In genomic region chr9:5787220-5787619, GRCh38 we compare ENCODE assay signal across 22 cellular contexts. TPM values are rescaled to one million over a fixed set of nuclear protein-coding genes. Genes with fewer than 3 reads are reported as not detected.
DNase-seq lines count a peak whose midpoint lies in the region; ATAC-seq and TF ChIP-seq lines count a peak whose summit lies in the region.
"Had no signal": no experiment of that assay in that cellular context is flagged by ENCODE, and none has a peak within 500 bp of the region (broad histone marks: within the 10 kb centered on the region; RNA-seq: fewer than 3 reads in every experiment).

No MANE protein-coding gene starts in this region.

- H3K9me3 ChIP-seq in right lobe of liver, result no peaks in the 10 kb centered on the region
- H3K9me3 ChIP-seq: Caco-2, Peyer's patch had no signal

- no peak for ATAC-seq in activated CD8-positive, alpha-beta T cell treated with anti-CD3 and anti-CD28 coated beads for 36 hours
- no peak for ATAC-seq in activated CD8-positive, alpha-beta T cell treated with anti-CD3 and anti-CD28 coated beads, Interleukin-2, amount 10 ng/mL, durations not matched to agents 7 days and 5 days
- ATAC-seq in stimulated activated naive CD8-positive, alpha-beta T cell treated with anti-CD3 and anti-CD28 coated beads, Interleukin-15, Interleukin-2, amounts not matched to agents 100 U/mL and 50 U/mL, for 24 hours, result no peak
- peak; percentile 77 to 91 (median 80) for ATAC-seq in right lobe of liver

- peaks cover 82% of the 10 kb centered on the region for H3K36me3 Mint-ChIP-seq in activated CD8-positive, alpha-beta T cell treated with anti-CD3 and anti-CD28 coated beads for 36 hours (ENCODE audit: low read depth)
- peaks cover 93% of the 10 kb centered on the region for H3K36me3 Mint-ChIP-seq in activated CD8-positive, alpha-beta T cell treated with anti-CD3 and anti-CD28 coated beads, Interleukin-2, amount 10 ng/mL, durations not matched to agents 7 days and 5 days (ENCODE audit: low read depth)
- H3K36me3 Mint-ChIP-seq in stimulated activated naive CD8-positive, alpha-beta T cell treated with anti-CD3 and anti-CD28 coated beads, Interleukin-15, Interleukin-2, amounts not matched to agents 100 ng/mL and 50 ng/mL, for 24 hours (ENCODE audit: low read depth), result peaks cover 90% of the 10 kb centered on the region

- H3K27ac Mint-ChIP-seq in activated CD8-positive, alpha-beta T cell treated with anti-CD3 and anti-CD28 coated beads for 36 hours, result peak overlapping the region; percentile 76
- H3K27ac Mint-ChIP-seq in activated CD8-positive, alpha-beta T cell treated with anti-CD3 and anti-CD28 coated beads, Interleukin-2, amount 10 ng/mL, durations not matched to agents 7 days and 5 days, result no peak overlapping the region
- H3K27ac Mint-ChIP-seq in stimulated activated naive CD8-positive, alpha-beta T cell treated with anti-CD3 and anti-CD28 coated beads, Interleukin-15, Interleukin-2, amounts not matched to agents 100 ng/mL and 50 ng/mL, for 24 hours, result peak overlapping the region; percentile 76
- H3K27ac Mint-ChIP-seq: B cell, CD14-positive monocyte had no signal

- intact Hi-C loops in activated CD8-positive, alpha-beta T cell treated with anti-CD3 and anti-CD28 coated beads for 36 hours (cut with micrococcal nuclease), result no loop called here
- intact Hi-C loops in right lobe of liver (cut with DNase I), result no loop called here

- TF ChIP-seq CTCF in activated CD8-positive, alpha-beta T cell treated with anti-CD3 and anti-CD28 coated beads for 36 hours (IDR thresholded peaks at IDR 0.05), result no peak
- TF ChIP-seq CTCF in right lobe of liver (IDR thresholded peaks at IDR 0.05), result no peak
- no peak for TF ChIP-seq CTCF in GM20000 (IDR thresholded peaks at IDR 0.05; ENCODE audit: extremely low read depth, missing control alignments)

- POLR2A ChIA-PET in activated CD8-positive, alpha-beta T cell treated with anti-CD3 and anti-CD28 coated beads for 36 hours (lab: Charles Lee), result no interaction called here
- POLR2A ChIA-PET in activated CD8-positive, alpha-beta T cell treated with anti-CD3 and anti-CD28 coated beads, Interleukin-2, amount 10 ng/mL, durations not matched to agents 7 days and 5 days (lab: Charles Lee), result no interaction called here

- H3K27me3 ChIP-seq in right lobe of liver, result no peaks in the 10 kb centered on the region
- H3K27me3 ChIP-seq: Peyer's patch had no signal

- H3K27me3 Mint-ChIP-seq in activated CD8-positive, alpha-beta T cell treated with anti-CD3 and anti-CD28 coated beads for 36 hours, result no peaks in the 10 kb centered on the region
- H3K27me3 Mint-ChIP-seq in activated CD8-positive, alpha-beta T cell treated with anti-CD3 and anti-CD28 coated beads, Interleukin-2, amount 10 ng/mL, durations not matched to agents 7 days and 5 days (ENCODE audit: low read depth), result no peaks in the 10 kb centered on the region
- no peaks in the 10 kb centered on the region for H3K27me3 Mint-ChIP-seq in stimulated activated naive CD8-positive, alpha-beta T cell treated with anti-CD3 and anti-CD28 coated beads, Interleukin-15, Interleukin-2, amounts not matched to agents 100 ng/mL and 50 ng/mL, for 24 hours
- H3K27me3 Mint-ChIP-seq: B cell had no signal

- H3K4me1 Mint-ChIP-seq in activated CD8-positive, alpha-beta T cell treated with anti-CD3 and anti-CD28 coated beads for 36 hours (ENCODE audit: low read depth), result peaks cover 50% of the 10 kb centered on the region
- peaks cover 16% of the 10 kb centered on the region for H3K4me1 Mint-ChIP-seq in activated CD8-positive, alpha-beta T cell treated with anti-CD3 and anti-CD28 coated beads, Interleukin-2, amount 10 ng/mL, durations not matched to agents 7 days and 5 days (ENCODE audit: low read depth)
- peaks cover 54% of the 10 kb centered on the region for H3K4me1 Mint-ChIP-seq in stimulated activated naive CD8-positive, alpha-beta T cell treated with anti-CD3 and anti-CD28 coated beads, Interleukin-15, Interleukin-2, amounts not matched to agents 100 ng/mL and 50 ng/mL, for 24 hours (ENCODE audit: low read depth)

- peaks cover 0 to 14% (median 0%) of the 10 kb centered on the region in 4 donors for H3K4me1 ChIP-seq in right lobe of liver
- H3K4me1 ChIP-seq: Caco-2, Peyer's patch had no signal

- H3K4me3 ChIP-seq in right lobe of liver, result no peak overlapping the region
- H3K4me3 ChIP-seq: Peyer's patch had no signal

- TF ChIP-seq POLR2A in right lobe of liver (IDR thresholded peaks at IDR 0.05), result no peak

- CTCF ChIA-PET in activated CD8-positive, alpha-beta T cell treated with anti-CD3 and anti-CD28 coated beads for 36 hours (lab: Charles Lee), result interaction anchor here (1.5 kb wide), 1 partner anchor 46 kb away, joined by 5 read pairs; the partner anchor contains the start of gene ERMP1
- CTCF ChIA-PET in activated CD8-positive, alpha-beta T cell treated with anti-CD3 and anti-CD28 coated beads, Interleukin-2, amount 10 ng/mL, durations not matched to agents 7 days and 5 days (lab: Charles Lee), result no interaction called here

- no peak overlapping the region for H3K27ac ChIP-seq in right lobe of liver
- H3K27ac ChIP-seq: Peyer's patch had no signal

- no peak for DNase-seq in activated CD8-positive, alpha-beta T cell treated with anti-CD3 and anti-CD28 coated beads for 36 hours
- DNase-seq in activated CD8-positive, alpha-beta T cell treated with anti-CD3 and anti-CD28 coated beads, Interleukin-2, amount 10 ng/mL, durations not matched to agents 7 days and 5 days, result no peak
- DNase-seq in stimulated activated naive CD8-positive, alpha-beta T cell treated with anti-CD3 and anti-CD28 coated beads, Interleukin-15, Interleukin-2, amounts not matched to agents 100 U/mL and 50 U/mL, for 24 hours, result no peak
- DNase-seq in right lobe of liver, result no peak
- DNase-seq in NCI-H526 (lab: John Stamatoyannopoulos, UW), result no peak
- DNase-seq in Ammon's horn (ENCODE audit: low spot score), result no peak
- DNase-seq in GM20000 (ENCODE audit: low spot score), result no peak
- DNase-seq: Caco-2, DMS 273 treated with DMSO at 0.1 percent for 48 hours, DMS79 treated with DMSO at 0.1 percent for 48 hours, H7, Karpas-422, MV-4-11, NCI-H1105 treated with DMSO at 0.1 percent for 48 hours, NCI-H2029 treated with DMSO at 0.1 percent for 48 hours, NCI-H226, NCI-H510A treated with DMSO at 0.1 percent for 48 hours, NCI-H774, Peyer's patch had no signal

- no peaks in the 10 kb centered on the region for H3K36me3 ChIP-seq in right lobe of liver

- no peak overlapping the region for H3K4me3 Mint-ChIP-seq in activated CD8-positive, alpha-beta T cell treated with anti-CD3 and anti-CD28 coated beads for 36 hours
- no peak overlapping the region for H3K4me3 Mint-ChIP-seq in activated CD8-positive, alpha-beta T cell treated with anti-CD3 and anti-CD28 coated beads, Interleukin-2, amount 10 ng/mL, durations not matched to agents 7 days and 5 days
- H3K4me3 Mint-ChIP-seq in stimulated activated naive CD8-positive, alpha-beta T cell treated with anti-CD3 and anti-CD28 coated beads, Interleukin-15, Interleukin-2, amounts not matched to agents 100 ng/mL and 50 ng/mL, for 24 hours, result no peak overlapping the region
- H3K4me3 Mint-ChIP-seq: B cell, CD14-positive monocyte had no signal

- H3K9me3 Mint-ChIP-seq in activated CD8-positive, alpha-beta T cell treated with anti-CD3 and anti-CD28 coated beads for 36 hours, result peaks cover 13% of the 10 kb centered on the region
- H3K9me3 Mint-ChIP-seq in activated CD8-positive, alpha-beta T cell treated with anti-CD3 and anti-CD28 coated beads, Interleukin-2, amount 10 ng/mL, durations not matched to agents 7 days and 5 days (ENCODE audit: insufficient read depth), result no peaks in the 10 kb centered on the region
- peaks cover 9% of the 10 kb centered on the region for H3K9me3 Mint-ChIP-seq in stimulated activated naive CD8-positive, alpha-beta T cell treated with anti-CD3 and anti-CD28 coated beads, Interleukin-15, Interleukin-2, amounts not matched to agents 100 ng/mL and 50 ng/mL, for 24 hours

- WGBS in right lobe of liver (ENCODE audit: insufficient coverage, low coverage, low lambda C conversion rate, missing lambda C conversion rate), result 69% methylated on average over 2 of the region's 2 CpGs

RNA-seq across cellular contexts. Expression of gene ERMP1, which starts 45.7 kb away (rescaled TPM):
- 10 to 100 TPM; 14.7 to 15.9 TPM for total RNA-seq in activated CD8-positive, alpha-beta T cell treated with anti-CD3 and anti-CD28 coated beads for 36 hours
- 10 to 100 TPM; 28.0 to 30.6 TPM for total RNA-seq in activated CD8-positive, alpha-beta T cell treated with anti-CD3 and anti-CD28 coated beads, Interleukin-2, amount 10 ng/mL, durations not matched to agents 7 days and 5 days
- 10 to 100 TPM in 3 of 6 experiments, 1 to 10 TPM in 3; 7.9 to 13.9 (median 10.2) TPM for total RNA-seq in right lobe of liver

Comparison
In these comparisons a context has a peak if more than half of its experiments do, and no peak if none do; other contexts are left out.
1. ATAC-seq: peak in right lobe of liver (4 of 4); none in activated CD8-positive, alpha-beta T cell treated with anti-CD3 and anti-CD28 coated beads for 36 hours (single experiment), activated CD8-positive, alpha-beta T cell treated with anti-CD3 and anti-CD28 coated beads, Interleukin-2, amount 10 ng/mL, durations not matched to agents 7 days and 5 days (single experiment) and stimulated activated naive CD8-positive, alpha-beta T cell treated with anti-CD3 and anti-CD28 coated beads, Interleukin-15, Interleukin-2, amounts not matched to agents 100 U/mL and 50 U/mL, for 24 hours (single experiment).